ENCODE assay signal across 1 cellular context in genomic region chr22:22158965-22159364, GRCh38.
TF ChIP-seq lines count a peak whose summit lies in the region.

No MANE protein-coding gene starts in this region.

TF ChIP-seq in K562, 482 proteins besides CTCF, POLR2A, EP300 and RAD21 (continued from another document):
- no peak for TF ChIP-seq CUX1 (CRISPR knock-in tag; IDR thresholded peaks at IDR 0.05)
- no peak for TF ChIP-seq POU5F1 (IDR thresholded peaks at IDR 0.05; ENCODE audit: borderline replicate concordance, low read depth, low read length, partially characterized antibody)
- TF ChIP-seq, protein P1, sequence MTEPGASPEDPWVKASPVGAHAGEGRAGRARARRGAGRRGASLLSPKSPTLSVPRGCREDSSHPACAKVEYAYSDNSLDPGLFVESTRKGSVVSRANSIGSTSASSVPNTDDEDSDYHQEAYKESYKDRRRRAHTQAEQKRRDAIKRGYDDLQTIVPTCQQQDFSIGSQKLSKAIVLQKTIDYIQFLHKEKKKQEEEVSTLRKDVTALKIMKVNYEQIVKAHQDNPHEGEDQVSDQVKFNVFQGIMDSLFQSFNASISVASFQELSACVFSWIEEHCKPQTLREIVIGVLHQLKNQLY (CRISPR knock-in tag; conservative IDR thresholded peaks at IDR 0.05), result 0 out of 4 replicates have a peak, but pooled peaks of 1 of the 2 experiments have one; percentile 33
- no peak for TF ChIP-seq RFX7 (CRISPR knock-in tag; IDR thresholded peaks at IDR 0.05)
- no peak for TF ChIP-seq YBX1 (IDR thresholded peaks at IDR 0.05)
- no peak for TF ChIP-seq BACH1 (tag; IDR thresholded peaks at IDR 0.05)
- TF ChIP-seq PBX2 (CRISPR knock-in tag; IDR thresholded peaks at IDR 0.05; ENCODE audit: low read depth), result peak; percentile 23; the same call in 1 of the 2 replicates
- no peak for TF ChIP-seq PBX2 (tag; conservative IDR thresholded peaks at IDR 0.05; ENCODE audit: low read depth)
